ENCODE assay signal across 8 cellular contexts in genomic region chr7:130070900-130071622, GRCh38. TPM values are rescaled to one million over a fixed set of nuclear protein-coding genes. Genes with fewer than 3 reads are reported as not detected.
A peak's percentile ranks its signal among the peaks of the same experiment; 100 is the strongest.
DNase-seq lines count a peak whose midpoint lies in the region; ATAC-seq, FAIRE-seq and TF ChIP-seq lines count a peak whose summit lies in the region.

No MANE protein-coding gene starts in this region.

- H3K27ac ChIP-seq in cardiac muscle cell (peak overlapping the region; percentile 81), breast epithelium (peak overlapping the region; percentile 93 to 95), HepG2 (ENCODE audit: extremely low read length, insufficient read depth, low read length) (peak overlapping the region; percentile 57), tibial nerve (peak overlapping the region; percentile 71 to 89 (median 88))

- H2AFZ ChIP-seq in HepG2 (ENCODE audit: low read length): no peak overlapping the region

- WGBS in HepG2 (ENCODE audit: low lambda C conversion rate): under 1% methylated on average over 10 of the region's 10 CpGs
- 0 to 1% methylated on average over 10 of the region's 10 CpGs for WGBS in tibial nerve, 2 donors

- FAIRE-seq in HepG2 (lab: Jason Lieb, UNC): no peak

- H3K4me2 ChIP-seq in HepG2 (ENCODE audit: low read depth, low read length): peak overlapping the region; percentile 68

- BruUV-seq in HepG2 (replicated peaks; lab: Mats Ljungman, UMichigan): no TSS peak

- CTCF ChIA-PET in HepG2 (lab: Yijun Ruan, JAX; ENCODE audit: low intra/inter-chr PET ratio, low total read pairs): interaction anchor here (1.6 kb wide), 1 partner anchor 171 kb away, joined by 7 read pairs; no protein-coding TSS in a partner anchor

- H4K20me1 ChIP-seq in HepG2 (ENCODE audit: insufficient read depth, low read length): no peaks in the 10 kb centered on the region

- peak; percentile 27; the same call in 2 of the 3 replicates for ATAC-seq in HepG2

- no peaks in the 10 kb centered on the region for H3K27me3 ChIP-seq in cardiac muscle cell
- no peaks in the 10 kb centered on the region for H3K27me3 ChIP-seq in breast epithelium
- H3K27me3 ChIP-seq in HepG2 (ENCODE audit: control insufficient read depth in 1 of 2, insufficient read depth in 2 of 2, low read length in 2 of 2): no peaks in the 10 kb centered on the region; a peak in 1 of 5 replicates
- no peaks in the 10 kb centered on the region for H3K27me3 ChIP-seq in tibial nerve

- DNase-seq in cardiac muscle cell (ENCODE audit: low read depth in 1 of 2, low spot score in 1 of 2) (peak in 1 of 2 donors; percentile 45), cardiac septum (ENCODE audit: low spot score) (no peak), LoVo (ENCODE audit: low spot score) (peak; percentile 26), breast epithelium (ENCODE audit: low spot score in 2 of 2) (no peak), HepG2 (ENCODE audit: low spot score) (no peak), tibial nerve (ENCODE audit: low spot score in 2 of 2) (no peak), ecto neural progenitor cell (ENCODE audit: low spot score) (no peak), germinal center (ENCODE audit: low spot score) (no peak)

- H3K9me3 ChIP-seq in cardiac muscle cell (ENCODE audit: low read depth): no peaks in the 10 kb centered on the region
- H3K9me3 ChIP-seq in breast epithelium: no peaks in the 10 kb centered on the region
- no peaks in the 10 kb centered on the region for H3K9me3 ChIP-seq in HepG2 (ENCODE audit: low read length)
- H3K9me3 ChIP-seq in tibial nerve: no peaks in the 10 kb centered on the region

- TF ChIP-seq EP300 in HepG2 (IDR thresholded peaks at IDR 0.05; ENCODE audit: low read depth in 2 of 2, low read length in 2 of 2): no peak
- no peak for TF ChIP-seq EP300 in HepG2 (CRISPR knock-in tag; IDR thresholded peaks at IDR 0.05; ENCODE audit: borderline replicate concordance)
- TF ChIP-seq EP300 in tibial nerve (IDR thresholded peaks at IDR 0.05): no peak

- peak overlapping the region; percentile 79 for H3K4me3 ChIP-seq in cardiac muscle cell
- H3K4me3 ChIP-seq in breast epithelium: peak overlapping the region; percentile 85 to 99 (median 97)
- H3K4me3 ChIP-seq in HepG2 (replicated peaks in 1 of 3; ENCODE audit: insufficient read depth in 1 of 3, low read depth in 2 of 3, low read length in 3 of 3): peak overlapping the region; percentile 86 to 94 (median 91)
- peak overlapping the region; percentile 80 to 97 (median 86) for H3K4me3 ChIP-seq in tibial nerve

- H3K9ac ChIP-seq in HepG2 (ENCODE audit: insufficient read depth, low read depth, low read length): peak overlapping the region; percentile 80

- TF ChIP-seq RAD21 in HepG2 (CRISPR knock-in tag; IDR thresholded peaks at IDR 0.05): no peak

- intact Hi-C loops in cardiac septum (cut with DNase I) (loop anchor here (5.0 kb wide), 1 partner anchor 761 kb away; no protein-coding TSS in a partner anchor), breast epithelium (cut with DNase I; ENCODE audit: low total_unique reads) (loop anchor here (5.0 kb wide), 1 partner anchor 1531 kb away; no protein-coding TSS in a partner anchor), HepG2 (cut with micrococcal nuclease; ENCODE audit: unreplicated experiment) (loop anchor here (5.0 to 10.0 kb wide), 3 partner anchors 81 to 761 kb away; partner anchors contain the start of genes SSMEM1 and TMEM209)

- peaks cover 49% of the 10 kb centered on the region for H3K79me2 ChIP-seq in HepG2 (ENCODE audit: insufficient read depth, low read length)

- TF ChIP-seq CTCF in cardiac muscle cell (IDR thresholded peaks at IDR 0.05; ENCODE audit: low read depth, low read length): no peak
- no peak for TF ChIP-seq CTCF in breast epithelium (IDR thresholded peaks at IDR 0.05)
- TF ChIP-seq CTCF in HepG2 (CRISPR knock-in tag; IDR thresholded peaks at IDR 0.05): no peak
- no peak for TF ChIP-seq CTCF in tibial nerve (IDR thresholded peaks at IDR 0.05)

- POLR2A ChIA-PET in HepG2 (lab: Yijun Ruan, JAX): interaction anchor here (2.0 to 4.3 kb wide), 2 partner anchors 20 to 134 kb away, joined by 10 to 28 read pairs; partner anchors contain the start of genes TMEM209 and ZC3HC1

- H3K4me1 ChIP-seq in cardiac muscle cell (ENCODE audit: low read depth) (peaks cover 14% of the 10 kb centered on the region), breast epithelium (peaks cover 7 to 18% of the 10 kb centered on the region in 2 donors), HepG2 (ENCODE audit: insufficient read depth, low read length) (peaks cover 52% of the 10 kb centered on the region), tibial nerve (peaks cover 0 to 56% (median 14%) of the 10 kb centered on the region in 4 donors)

- H3K36me3 ChIP-seq in cardiac muscle cell (no peaks in the 10 kb centered on the region), breast epithelium (no peaks in the 10 kb centered on the region), HepG2 (replicated peaks in 1 of 2; ENCODE audit: control insufficient read depth in 1 of 2, insufficient read depth in 2 of 2, low read length in 2 of 2) (no peaks in the 10 kb centered on the region), tibial nerve (no peaks in the 10 kb centered on the region)

- TF ChIP-seq POLR2A in breast epithelium (IDR thresholded peaks at IDR 0.05) (no peak), HepG2 (IDR thresholded peaks at IDR 0.05; ENCODE audit: insufficient read depth in 1 of 2, low read depth in 2 of 2, low read length in 2 of 2) (no peak), tibial nerve (IDR thresholded peaks at IDR 0.05) (no peak)

- in situ Hi-C loops in HepG2 (cut with HindIII; ENCODE audit: extremely low pct_ligation_motif_present, low pct_unique_long_range_greater_than_20kb): loop anchor here (10.0 kb wide), 1 partner anchor 654 kb away; no protein-coding TSS in a partner anchor

TF ChIP-seq in HepG2, 621 proteins besides CTCF, POLR2A, EP300 and RAD21 (continues in another document):
- TF ChIP-seq ZNF430 (CRISPR knock-in tag; IDR thresholded peaks at IDR 0.05) (no peak), KDM5A (IDR thresholded peaks at IDR 0.05; ENCODE audit: borderline replicate concordance, low read length) (0 out of 2 replicates have a peak, but pooled peaks have one; percentile 14), RELA (CRISPR knock-in tag; IDR thresholded peaks at IDR 0.05) (no peak)

RNA-seq across cellular contexts. Expression of gene KLHDC10, which starts 0.7 kb away (rescaled TPM):
- total RNA-seq in cardiac muscle cell: 10.4 and 14.4 TPM in 2 replicates
- 6.2 and 7.9 TPM in 2 replicates for polyA plus RNA-seq in cardiac muscle cell
- total RNA-seq in cardiac septum: 22.5 TPM
- 10 to 100 TPM; 23.3 to 28.0 (median 28.0) TPM for total RNA-seq in breast epithelium
- 21.6 and 33.4 TPM in 2 replicates for total RNA-seq in HepG2 (2016; rRNA removed; fragmentation: Illumina TruSeq; extraction: Trizol)
- 16.9 and 25.1 TPM in 2 replicates for total RNA-seq in HepG2 (2016; cell fraction: cytosol; rRNA removed; fragmentation: Illumina TruSeq; extraction: Trizol; ENCODE audit: low read depth)
- total RNA-seq in HepG2 (2016; cell fraction: insoluble cytoplasmic fraction; rRNA removed; fragmentation: Illumina TruSeq; extraction: Trizol): 19.5 and 30.3 TPM in 2 replicates
- 13.0 and 15.5 TPM in 2 replicates for total RNA-seq in HepG2 (2016; cell fraction: membrane; rRNA removed; fragmentation: Illumina TruSeq; extraction: Trizol)
- 14.0 and 16.8 TPM in 2 replicates for total RNA-seq in HepG2 (2016; cell fraction: nucleus; rRNA removed; fragmentation: Illumina TruSeq; extraction: Trizol)
- 11.4 and 11.9 TPM in 2 replicates for polyA plus RNA-seq in HepG2 (2011; rRNA removed)
- 7.1 and 10.1 TPM in 2 replicates for polyA plus RNA-seq in HepG2 (2011; cell fraction: cytosol; rRNA removed)
- 8.3 and 10.0 TPM in 2 replicates for polyA plus RNA-seq in HepG2 (2011; cell fraction: nucleus; rRNA removed)
- polyA plus RNA-seq in HepG2 (2012): 11.3 and 12.7 TPM in 2 replicates
- 1.8 and 2.1 TPM in 2 replicates for polyA plus RNA-seq in HepG2 (2016; cell fraction: cytosol; fragmentation: Illumina TruSeq; extraction: Trizol; ENCODE audit: low read depth)
- 18.3 and 18.7 TPM in 2 replicates for polyA plus RNA-seq in HepG2 (2016; cell fraction: insoluble cytoplasmic fraction; fragmentation: Illumina TruSeq; extraction: Trizol; ENCODE audit: low read depth)
- polyA plus RNA-seq in HepG2 (2016; cell fraction: membrane; fragmentation: Illumina TruSeq; extraction: Trizol; ENCODE audit: low read depth): 2.8 and 3.6 TPM in 2 replicates
- 17.6 and 19.4 TPM in 2 replicates for polyA plus RNA-seq in HepG2 (2016; cell fraction: nucleus; fragmentation: Illumina TruSeq; extraction: Trizol; ENCODE audit: insufficient read depth, low read depth)
- polyA minus RNA-seq in HepG2 (2011; rRNA and poly(A)+ RNA removed; ENCODE audit: low replicate concordance): 16.6 and 24.5 TPM in 2 replicates
- 18.1 and 20.4 TPM in 2 replicates for polyA minus RNA-seq in HepG2 (2011; cell fraction: cytosol; rRNA and poly(A)+ RNA removed)
- polyA minus RNA-seq in HepG2 (2011; cell fraction: nucleus; rRNA and poly(A)+ RNA removed): 11.3 TPM in 2 replicates
- 10 to 100 TPM; 19.0 to 30.8 (median 21.4) TPM for total RNA-seq in tibial nerve

RNA-seq across cellular contexts. Expression of gene ZC3HC1, which starts 19.9 kb away (rescaled TPM):
- total RNA-seq in cardiac muscle cell: 16.4 and 18.6 TPM in 2 replicates
- 30.5 and 33.4 TPM in 2 replicates for polyA plus RNA-seq in cardiac muscle cell
- 17.6 TPM for total RNA-seq in cardiac septum
- 10 to 100 TPM in 1 of 3 donors, 1 to 10 TPM in 2; 8.8 to 18.9 (median 9.4) TPM for total RNA-seq in breast epithelium
- total RNA-seq in HepG2 (2016; rRNA removed; fragmentation: Illumina TruSeq; extraction: Trizol): 33.6 and 38.7 TPM in 2 replicates
- 10.4 and 11.8 TPM in 2 replicates for total RNA-seq in HepG2 (2016; cell fraction: cytosol; rRNA removed; fragmentation: Illumina TruSeq; extraction: Trizol; ENCODE audit: low read depth)
- total RNA-seq in HepG2 (2016; cell fraction: insoluble cytoplasmic fraction; rRNA removed; fragmentation: Illumina TruSeq; extraction: Trizol): 29.9 and 43.3 TPM in 2 replicates
- total RNA-seq in HepG2 (2016; cell fraction: membrane; rRNA removed; fragmentation: Illumina TruSeq; extraction: Trizol): 15.9 and 16.7 TPM in 2 replicates
- 16.3 and 20.0 TPM in 2 replicates for total RNA-seq in HepG2 (2016; cell fraction: nucleus; rRNA removed; fragmentation: Illumina TruSeq; extraction: Trizol)
- polyA plus RNA-seq in HepG2 (2011; rRNA removed): 25.9 and 28.5 TPM in 2 replicates
- polyA plus RNA-seq in HepG2 (2011; cell fraction: cytosol; rRNA removed): 26.0 and 26.9 TPM in 2 replicates
- polyA plus RNA-seq in HepG2 (2011; cell fraction: nucleus; rRNA removed): 23.5 and 24.5 TPM in 2 replicates
- 15.1 and 16.1 TPM in 2 replicates for polyA plus RNA-seq in HepG2 (2012)
- polyA plus RNA-seq in HepG2 (2016; cell fraction: cytosol; fragmentation: Illumina TruSeq; extraction: Trizol; ENCODE audit: low read depth): 4.0 and 4.2 TPM in 2 replicates
- polyA plus RNA-seq in HepG2 (2016; cell fraction: insoluble cytoplasmic fraction; fragmentation: Illumina TruSeq; extraction: Trizol; ENCODE audit: low read depth): 35.0 and 37.0 TPM in 2 replicates
- 7.7 and 9.6 TPM in 2 replicates for polyA plus RNA-seq in HepG2 (2016; cell fraction: membrane; fragmentation: Illumina TruSeq; extraction: Trizol; ENCODE audit: low read depth)
- 26.9 and 31.5 TPM in 2 replicates for polyA plus RNA-seq in HepG2 (2016; cell fraction: nucleus; fragmentation: Illumina TruSeq; extraction: Trizol; ENCODE audit: insufficient read depth, low read depth)
- 34.2 and 46.8 TPM in 2 replicates for polyA minus RNA-seq in HepG2 (2011; rRNA and poly(A)+ RNA removed; ENCODE audit: low replicate concordance)
- 12.8 and 16.2 TPM in 2 replicates for polyA minus RNA-seq in HepG2 (2011; cell fraction: cytosol; rRNA and poly(A)+ RNA removed)
- polyA minus RNA-seq in HepG2 (2011; cell fraction: nucleus; rRNA and poly(A)+ RNA removed): 18.2 TPM in 2 replicates
- total RNA-seq in tibial nerve: 10 to 100 TPM; 12.0 to 17.6 (median 14.6) TPM
